ENCODE assay signal across 35 cellular contexts in the genomic region with DNA sequence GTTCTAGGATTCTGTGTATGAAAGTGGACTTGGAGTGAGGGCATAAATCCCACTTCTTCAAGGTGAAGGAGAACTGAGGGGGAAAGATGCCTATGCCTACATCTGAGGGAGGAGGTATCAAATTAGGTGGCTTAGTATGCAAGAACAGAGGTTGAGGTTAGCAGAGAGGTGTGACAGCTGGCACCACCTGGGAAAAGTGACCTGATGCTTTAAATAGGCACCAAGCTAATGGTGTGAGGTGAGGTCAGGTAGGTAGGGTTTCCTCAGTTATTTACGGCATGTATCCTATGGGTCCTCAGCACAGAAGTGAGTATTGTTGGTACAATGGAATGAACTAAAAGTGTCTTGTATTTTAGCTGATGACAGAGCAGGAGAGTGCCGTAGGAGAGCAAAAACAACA.
"Had no signal": no experiment of that assay in that cellular context is flagged by ENCODE, and none has a peak within 500 bp of the region (broad histone marks: within the 10 kb centered on the region; RNA-seq: fewer than 3 reads in every experiment).

No MANE protein-coding gene starts in this region.

- H3K27me3 ChIP-seq: adrenal gland, body of pancreas, brain microvascular endothelial cell, breast epithelium had no signal

- H3K4me3 ChIP-seq: adrenal gland, body of pancreas, breast epithelium had no signal

- H3K36me3 Mint-ChIP-seq: activated CD4-positive, alpha-beta memory T cell treated with anti-CD3 and anti-CD28 coated beads for 36 hours; activated naive CD4-positive, alpha-beta T cell treated with anti-CD3 and anti-CD28 coated beads, Interleukin-2, amount 50 U/mL, for 72 hours; activated naive CD8-positive, alpha-beta T cell treated with anti-CD3 and anti-CD28 coated beads for 36 hours had no signal

- H3K9me3 ChIP-seq: adrenal gland, body of pancreas, breast epithelium had no signal

- H3K27ac ChIP-seq: adrenal gland, body of pancreas, brain microvascular endothelial cell, breast epithelium, VCaP had no signal

- DNase-seq: activated B cell treated with CpG ODN at 0.5 μM for 24 hours; activated CD4-positive, alpha-beta memory T cell treated with anti-CD3 and anti-CD28 coated beads for 36 hours; activated CD4-positive, alpha-beta T cell treated with anti-CD3 and anti-CD28 coated beads for 4 hours; activated CD4-positive, alpha-beta T cell treated with anti-CD3 and anti-CD28 coated beads, Interleukin-2, amount 10 ng/mL, durations not matched to agents 24 days and 14 days; activated CD4-positive, alpha-beta T cell treated with anti-CD3 and anti-CD28 coated beads, Interleukin-2, amount 50 U/mL, for 1 hour; activated CD4-positive, alpha-beta T cell treated with anti-CD3 and anti-CD28 coated beads, Interleukin-2, amount 50 U/mL, for 4 hours; activated CD4-positive, CD25-positive, alpha-beta regulatory T cell treated with anti-CD3 and anti-CD28 coated beads, Interleukin-2, amount 50 U/mL, for 72 hours; activated CD8-positive, alpha-beta memory T cell treated with anti-CD3 and anti-CD28 coated beads, Interleukin-2, amount 50 U/mL, for 4 hours; activated CD8-positive, alpha-beta T cell treated with anti-CD3 and anti-CD28 coated beads for 36 hours; activated effector memory CD4-positive, alpha-beta T cell treated with anti-CD3 and anti-CD28 coated beads, Interleukin-2, amount 50 U/mL, for 16 hours; activated gamma-delta T cell treated with Interleukin-2 at 50 U/mL for 16 hours; activated naive CD4-positive, alpha-beta T cell; activated naive CD4-positive, alpha-beta T cell treated with anti-CD3 and anti-CD28 coated beads for 36 hours; activated naive CD4-positive, alpha-beta T cell treated with anti-CD3 and anti-CD28 coated beads, Interleukin-2, amount 50 U/mL, for 16 hours; activated naive CD8-positive, alpha-beta T cell treated with anti-CD3 and anti-CD28 coated beads for 36 hours; activated T-cell treated with anti-CD3 and anti-CD28 coated beads for 4 hours; activated T-cell treated with anti-CD3 and anti-CD28 coated beads, Interleukin-2, amount 50 U/mL, for 1 hour; activated T-cell treated with anti-CD3 and anti-CD28 coated beads, Interleukin-2, amount 50 U/mL, for 4 hours; activated T-cell treated with anti-CD3 and anti-CD28 coated beads, Interleukin-2, amount 50 U/mL, for 72 hours; adrenal gland; amniotic stem cell; aorta; body of pancreas; brain microvascular endothelial cell; central memory CD4-positive, alpha-beta T cell; T-helper 1 cell; T-helper 2 cell; T-helper 9 cell had no signal

- H3K36me3 ChIP-seq: adrenal gland, brain microvascular endothelial cell, breast epithelium had no signal

- H3K27ac Mint-ChIP-seq: activated B cell treated with CpG ODN at 0.5 μM for 24 hours; activated CD4-positive, alpha-beta memory T cell treated with anti-CD3 and anti-CD28 coated beads for 36 hours; activated CD4-positive, alpha-beta T cell treated with anti-CD3 and anti-CD28 coated beads, Interleukin-2, amount 10 ng/mL, durations not matched to agents 24 days and 14 days; activated CD8-positive, alpha-beta T cell treated with anti-CD3 and anti-CD28 coated beads for 36 hours; activated naive CD4-positive, alpha-beta T cell treated with anti-CD3 and anti-CD28 coated beads for 36 hours; activated naive CD4-positive, alpha-beta T cell treated with anti-CD3 and anti-CD28 coated beads, Interleukin-2, amount 50 U/mL, for 72 hours; activated naive CD8-positive, alpha-beta T cell treated with anti-CD3 and anti-CD28 coated beads for 36 hours; activated T-cell treated with anti-CD3 and anti-CD28 coated beads, Interleukin-2, amount 50 U/mL, for 72 hours; activated T-helper 1 cell treated with anti-CD3 and anti-CD28 coated beads, Interleukin-12 subunit alpha, Interleukin-12 subunit beta, Interleukin-2, Interleukin-4 antibody, amounts not matched to agents 30 ng/mL and 10 ng/mL and 1 ng/mL, durations not matched to agents 14 hours and 24 hours and 36 hours; activated T-helper 17 cell treated with anti-CD3 and anti-CD28 coated beads, Interleukin-2, amount 50 U/mL, for 72 hours; T-helper 1 cell treated with Interleukin-12 subunit alpha and Interleukin-12 subunit beta and Interleukin-4 antibody, amounts not matched to agents 30 μg/mL and 1 μg/mL, for 36 hours; T-helper 2 cell treated with Interferon-gamma antibody and Interleukin-4, amounts not matched to agents 5 μg/mL and 100 μg/mL, for 36 hours had no signal

- ATAC-seq: activated CD8-positive, alpha-beta T cell treated with anti-CD3 and anti-CD28 coated beads for 36 hours; activated naive CD4-positive, alpha-beta T cell treated with anti-CD3 and anti-CD28 coated beads, Interleukin-2, amount 50 U/mL, for 72 hours; activated T-cell treated with anti-CD3 and anti-CD28 coated beads, Interleukin-2, amount 50 U/mL, for 4 hours; activated T-cell treated with anti-CD3 and anti-CD28 coated beads, Interleukin-2, amount 50 U/mL, for 72 hours; activated T-helper 17 cell treated with anti-CD3 and anti-CD28 coated beads, Interleukin-2, amount 50 U/mL, for 72 hours; body of pancreas had no signal

- H3K4me3 Mint-ChIP-seq: activated B cell treated with CpG ODN at 0.5 μM for 24 hours; activated CD4-positive, alpha-beta memory T cell treated with anti-CD3 and anti-CD28 coated beads for 36 hours; activated CD4-positive, alpha-beta T cell treated with anti-CD3 and anti-CD28 coated beads, Interleukin-2, amount 10 ng/mL, durations not matched to agents 24 days and 14 days; activated CD8-positive, alpha-beta T cell treated with anti-CD3 and anti-CD28 coated beads for 36 hours; activated naive CD4-positive, alpha-beta T cell treated with anti-CD3 and anti-CD28 coated beads for 36 hours; activated naive CD8-positive, alpha-beta T cell treated with anti-CD3 and anti-CD28 coated beads for 36 hours; activated T-cell treated with anti-CD3 and anti-CD28 coated beads, Interleukin-2, amount 50 U/mL, for 4 hours; activated T-cell treated with anti-CD3 and anti-CD28 coated beads, Interleukin-2, amount 50 U/mL, for 72 hours; activated T-helper 1 cell treated with anti-CD3 and anti-CD28 coated beads, Interleukin-12 subunit alpha, Interleukin-12 subunit beta, Interleukin-2, Interleukin-4 antibody, amounts not matched to agents 30 ng/mL and 10 ng/mL and 1 ng/mL, durations not matched to agents 14 hours and 24 hours and 36 hours; activated T-helper 17 cell treated with anti-CD3 and anti-CD28 coated beads, Interleukin-2, amount 50 U/mL, for 72 hours; T-helper 1 cell treated with Interleukin-12 subunit alpha and Interleukin-12 subunit beta and Interleukin-4 antibody, amounts not matched to agents 30 μg/mL and 1 μg/mL, for 36 hours; T-helper 2 cell treated with Interferon-gamma antibody and Interleukin-4, amounts not matched to agents 5 μg/mL and 100 μg/mL, for 36 hours had no signal

- H3K27me3 Mint-ChIP-seq: activated B cell treated with CpG ODN at 0.5 μM for 24 hours; activated CD4-positive, alpha-beta memory T cell treated with anti-CD3 and anti-CD28 coated beads for 36 hours had no signal

- H3K4me1 ChIP-seq: adrenal gland, breast epithelium had no signal

- H3K4me1 Mint-ChIP-seq: activated B cell treated with CpG ODN at 0.5 μM for 24 hours; activated CD4-positive, alpha-beta T cell treated with anti-CD3 and anti-CD28 coated beads, Interleukin-2, amount 10 ng/mL, durations not matched to agents 24 days and 14 days; activated naive CD8-positive, alpha-beta T cell treated with anti-CD3 and anti-CD28 coated beads for 36 hours; activated T-helper 17 cell treated with anti-CD3 and anti-CD28 coated beads, Interleukin-2, amount 50 U/mL, for 72 hours had no signal

- H3K9me3 Mint-ChIP-seq: activated CD4-positive, alpha-beta memory T cell treated with anti-CD3 and anti-CD28 coated beads for 36 hours; activated CD4-positive, alpha-beta T cell treated with anti-CD3 and anti-CD28 coated beads, Interleukin-2, amount 10 ng/mL, durations not matched to agents 24 days and 14 days; activated CD8-positive, alpha-beta T cell treated with anti-CD3 and anti-CD28 coated beads for 36 hours; activated naive CD4-positive, alpha-beta T cell treated with anti-CD3 and anti-CD28 coated beads, Interleukin-2, amount 50 U/mL, for 72 hours; activated T-cell treated with anti-CD3 and anti-CD28 coated beads, Interleukin-2, amount 50 U/mL, for 72 hours; activated T-helper 1 cell treated with anti-CD3 and anti-CD28 coated beads, Interleukin-12 subunit alpha, Interleukin-12 subunit beta, Interleukin-2, Interleukin-4 antibody, amounts not matched to agents 30 ng/mL and 10 ng/mL and 1 ng/mL, durations not matched to agents 14 hours and 24 hours and 36 hours; activated T-helper 17 cell treated with anti-CD3 and anti-CD28 coated beads, Interleukin-2, amount 50 U/mL, for 72 hours; T-helper 1 cell treated with Interleukin-12 subunit alpha and Interleukin-12 subunit beta and Interleukin-4 antibody, amounts not matched to agents 30 μg/mL and 1 μg/mL, for 36 hours; T-helper 2 cell treated with Interferon-gamma antibody and Interleukin-4, amounts not matched to agents 5 μg/mL and 100 μg/mL, for 36 hours had no signal
